Comparison of ENCODE assay signal across 9 cellular contexts in genomic region chr1:65525297-65526048, GRCh38.
DNase-seq lines count a peak whose midpoint lies in the region; ATAC-seq and TF ChIP-seq lines count a peak whose summit lies in the region.
"Had no signal": no experiment of that assay in that cellular context is flagged by ENCODE, and none has a peak within 500 bp of the region (broad histone marks: within the 10 kb centered on the region; RNA-seq: fewer than 3 reads in every experiment).

No MANE protein-coding gene starts in this region.

- in situ Hi-C loops in transverse colon (cut with MboI; ENCODE audit: low pct_ligation_motif_present in 1 of 4, low pct_unique_long_range_greater_than_20kb in 1 of 4, low sequenced_read_pairs in 3 of 4) = no loop called here

- peaks cover 5% of the 10 kb centered on the region for H3K4me1 Mint-ChIP-seq in activated CD4-positive, alpha-beta T cell treated with anti-CD3 and anti-CD28 coated beads for 36 hours

- TF ChIP-seq EP300 in transverse colon (IDR thresholded peaks at IDR 0.05; ENCODE audit: low read depth) = no peak

- H3K9me3 ChIP-seq in lung (ENCODE audit: control insufficient read depth in 2 of 2, insufficient read depth in 1 of 2, low read length in 1 of 2) (no peaks in the 10 kb centered on the region), transverse colon (no peaks in the 10 kb centered on the region)

- peak; percentile 18 for DNase-seq in activated CD4-positive, alpha-beta T cell treated with anti-CD3 and anti-CD28 coated beads for 36 hours
- no peak for DNase-seq in activated CD4-positive, alpha-beta T cell treated with anti-CD3 and anti-CD28 coated beads for 1 hour
- DNase-seq in dermis blood vessel endothelial cell (peak; percentile 33), lung (ENCODE audit: low spot score) (no peak), transverse colon (no peak)
- no peak for DNase-seq in activated naive CD4-positive, alpha-beta T cell treated with anti-CD3 and anti-CD28 coated beads, Interleukin-2, amount 50 U/mL, for 16 hours
- DNase-seq: CD4-positive, CD25-positive, alpha-beta regulatory T cell had no signal

- H3K36me3 ChIP-seq in lung (ENCODE audit: control insufficient read depth in 2 of 2, insufficient read depth in 2 of 2, low read length in 2 of 2) = no peaks in the 10 kb centered on the region
- H3K36me3 ChIP-seq in transverse colon = no peaks in the 10 kb centered on the region

- H3K27me3 Mint-ChIP-seq in activated CD4-positive, alpha-beta T cell treated with anti-CD3 and anti-CD28 coated beads for 36 hours = peaks cover 45% of the 10 kb centered on the region

- intact Hi-C loops in activated CD4-positive, alpha-beta T cell treated with anti-CD3 and anti-CD28 coated beads for 36 hours (cut with DNase I, micrococcal nuclease) = no loop called here
- intact Hi-C loops in transverse colon (cut with DNase I; ENCODE audit: low total_unique reads) = no loop called here

- H3K4me3 ChIP-seq in lung (peak overlapping the region; percentile 61), transverse colon (peak overlapping the region in 3 of 4 donors; percentile 25 to 48 (median 30))

- no peaks in the 10 kb centered on the region for H3K27me3 ChIP-seq in lung (ENCODE audit: control insufficient read depth, insufficient read depth)
- H3K27me3 ChIP-seq in transverse colon = peaks cover 50% of the 10 kb centered on the region

- peaks cover 4% of the 10 kb centered on the region for H3K36me3 Mint-ChIP-seq in activated CD4-positive, alpha-beta T cell treated with anti-CD3 and anti-CD28 coated beads for 36 hours (ENCODE audit: low read depth)

- CTCF ChIA-PET in activated CD4-positive, alpha-beta T cell treated with anti-CD3 and anti-CD28 coated beads for 36 hours (lab: Charles Lee) = no interaction called here

- peaks cover 0 to 7% of the 10 kb centered on the region in 2 donors for H3K4me1 ChIP-seq in lung (ENCODE audit: control insufficient read depth in 2 of 2, insufficient read depth in 2 of 2, low read length in 2 of 2)
- H3K4me1 ChIP-seq in transverse colon = peaks cover 0 to 10% (median 4%) of the 10 kb centered on the region in 4 donors

- TF ChIP-seq CTCF in lung (IDR thresholded peaks at IDR 0.05; ENCODE audit: control extremely low read depth, extremely low read depth) = no peak
- no peak for TF ChIP-seq CTCF in transverse colon (IDR thresholded peaks at IDR 0.05)

- TF ChIP-seq POLR2A in transverse colon (IDR thresholded peaks at IDR 0.05) = no peak

- H3K9me3 Mint-ChIP-seq in activated CD4-positive, alpha-beta T cell treated with anti-CD3 and anti-CD28 coated beads for 36 hours (ENCODE audit: low read depth) = no peaks in the 10 kb centered on the region

- WGBS in lung, 2 donors = 1 to 2% methylated on average over 58 to 86 of the region's 86 CpGs
- 22% methylated on average over 47 of the region's 86 CpGs; no CpG with 5 or more reads in 1 of the 2 donors for WGBS in transverse colon (ENCODE audit: low coverage in 1 of 2), 2 donors

- H3K27ac Mint-ChIP-seq in activated CD4-positive, alpha-beta T cell treated with anti-CD3 and anti-CD28 coated beads for 36 hours = no peak overlapping the region
- H3K27ac Mint-ChIP-seq: CD4-positive, CD25-positive, alpha-beta regulatory T cell had no signal

- ATAC-seq in activated CD4-positive, alpha-beta T cell treated with anti-CD3 and anti-CD28 coated beads for 36 hours = no peak
- ATAC-seq in lung (ENCODE audit: insufficient read depth, low FRiP score) (peak; percentile 8), HG03439 (IDR thresholded peaks at IDR 0.05; ENCODE audit: unreplicated experiment) (no peak), HG03378 (IDR thresholded peaks at IDR 0.05; ENCODE audit: unreplicated experiment) (no peak)

- H3K4me3 Mint-ChIP-seq in activated CD4-positive, alpha-beta T cell treated with anti-CD3 and anti-CD28 coated beads for 36 hours = peak overlapping the region; percentile 43

- POLR2A ChIA-PET in activated CD4-positive, alpha-beta T cell treated with anti-CD3 and anti-CD28 coated beads for 36 hours (lab: Charles Lee) = no interaction called here

- H3K27ac ChIP-seq in lung (ENCODE audit: low read depth in 1 of 2, low read length in 1 of 2) (peak overlapping the region in 1 of 2 donors; percentile 92), transverse colon (peak overlapping the region in 1 of 4 donors; percentile 8)

Comparison
In these comparisons a context has a peak if more than half of its experiments do, and no peak if none do; other contexts are left out.
1. DNase-seq: peak in activated CD4-positive, alpha-beta T cell treated with anti-CD3 and anti-CD28 coated beads for 36 hours (single experiment) and dermis blood vessel endothelial cell (single experiment); none in activated CD4-positive, alpha-beta T cell treated with anti-CD3 and anti-CD28 coated beads for 1 hour (single experiment), lung (single experiment), transverse colon (single experiment) and activated naive CD4-positive, alpha-beta T cell treated with anti-CD3 and anti-CD28 coated beads, Interleukin-2, amount 50 U/mL, for 16 hours (single experiment).